In the genomic region with DNA sequence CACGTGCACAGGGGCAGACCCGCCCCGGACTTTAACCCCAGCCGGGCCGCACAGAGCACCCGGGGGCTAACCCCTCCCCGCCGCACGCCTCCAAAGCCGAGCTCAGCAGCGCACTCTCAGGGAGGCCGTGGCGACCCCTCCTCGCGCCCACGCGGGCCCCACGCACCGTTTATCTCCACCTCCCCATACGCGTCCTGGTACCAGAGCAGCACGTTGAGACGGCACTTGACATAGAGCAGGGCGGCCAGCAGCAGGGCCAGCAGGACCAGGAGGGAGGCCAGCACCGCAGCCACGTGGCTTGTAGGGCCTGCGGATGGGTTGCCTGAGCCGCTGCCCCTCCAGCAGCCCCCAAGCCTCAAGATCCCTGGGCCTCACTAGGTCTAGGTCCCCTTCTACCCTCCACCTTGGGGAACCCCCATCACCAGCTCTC, we compare ENCODE assay signal across 10 cellular contexts. TPM values are rescaled to one million over a fixed set of nuclear protein-coding genes. Genes with fewer than 3 reads are reported as not detected.
A peak's percentile ranks its signal among the peaks of the same experiment; 100 is the strongest.
DNase-seq lines count a peak whose midpoint lies in the region; ATAC-seq and TF ChIP-seq lines count a peak whose summit lies in the region.
"Had no signal": no experiment of that assay in that cellular context is flagged by ENCODE, and none has a peak within 500 bp of the region (broad histone marks: within the 10 kb centered on the region; RNA-seq: fewer than 3 reads in every experiment).

No MANE protein-coding gene starts in this region.

- TF ChIP-seq POLR2A in transverse colon (IDR thresholded peaks at IDR 0.05), result no peak

- H3K4me3 Mint-ChIP-seq in T-cell (peak overlapping the region in 1 of 3 donors; percentile 41), immature natural killer cell (peak overlapping the region; percentile 9 to 46 (median 18))
- H3K4me3 Mint-ChIP-seq: neural crest cell had no signal

- POLR2A ChIA-PET in T-cell (lab: Charles Lee), result interaction anchor here (0.5 to 1.5 kb wide), 5 partner anchors 11 to 200 kb away, joined by 3 to 11 read pairs (median 4); partner anchors contain the start of genes BET1L (in 1 of the 2), PTDSS2 (in 1 of the 2), RIC8A (in 1 of the 2) and RNH1 (in 1 of the 2)

- TF ChIP-seq EP300 in transverse colon (IDR thresholded peaks at IDR 0.05; ENCODE audit: low read depth), result no peak

- CTCF ChIA-PET in T-cell (lab: Charles Lee), result interaction anchor here in 1 of 2 donors (0.9 to 1.8 kb wide), 5 partner anchors 7 to 201 kb away, joined by 3 to 38 read pairs (median 6); partner anchors contain the start of genes BET1L, PSMD13, PTDSS2 and RIC8A

- DNase-seq in Right ventricle myocardium inferior (ENCODE audit: missing footprints), result no peak
- DNase-seq in left ventricle myocardium superior, result no peak
- DNase-seq in T-cell, result peak in 5 of 34 experiments; percentile 22 to 45 (median 35)
- DNase-seq in immature natural killer cell, result no peak
- DNase-seq in transverse colon, result no peak
- DNase-seq in AG08396 (ENCODE audit: low spot score), result no peak
- no peak for DNase-seq in GM19240 (ENCODE audit: insufficient read length, low spot score)

- 74% methylated on average over 27 of the region's 28 CpGs; no CpG with 5 or more reads in 1 of the 2 donors for WGBS in transverse colon (ENCODE audit: low coverage in 1 of 2), 2 donors

- H3K4me3 ChIP-seq in transverse colon, result peak overlapping the region in 1 of 4 donors; percentile 16

- no peaks in the 10 kb centered on the region for H3K36me3 ChIP-seq in transverse colon

- H3K27me3 Mint-ChIP-seq in T-cell (no peaks in the 10 kb centered on the region), immature natural killer cell (ENCODE audit: low read depth in 3 of 3) (peaks cover 7 to 8% (median 7%) of the 10 kb centered on the region in 3 donors)

- no peak for TF ChIP-seq CTCF in transverse colon (IDR thresholded peaks at IDR 0.05)

- peaks cover 3% of the 10 kb centered on the region for H3K27me3 ChIP-seq in transverse colon

- H3K27ac Mint-ChIP-seq in T-cell (peak overlapping the region; percentile 69 to 84), immature natural killer cell (peak overlapping the region; percentile 62 to 84 (median 78))

- H3K9me3 Mint-ChIP-seq in T-cell (no peaks in the 10 kb centered on the region), immature natural killer cell (no peaks in the 10 kb centered on the region)
- H3K9me3 Mint-ChIP-seq: neural crest cell had no signal

- H3K9me3 ChIP-seq in transverse colon, result no peaks in the 10 kb centered on the region

- no peaks in the 10 kb centered on the region for H3K36me3 Mint-ChIP-seq in T-cell
- H3K36me3 Mint-ChIP-seq in immature natural killer cell, result no peaks in the 10 kb centered on the region

- H3K4me1 ChIP-seq in transverse colon, result peaks cover 8 to 22% (median 17%) of the 10 kb centered on the region in 4 donors

- H3K4me1 Mint-ChIP-seq in T-cell, result peaks cover 11 to 20% (median 13%) of the 10 kb centered on the region in 3 donors
- peaks cover 0 to 16% of the 10 kb centered on the region in 2 donors for H3K4me1 Mint-ChIP-seq in immature natural killer cell
- H3K4me1 Mint-ChIP-seq: neural crest cell had no signal

- intact Hi-C loops in Right ventricle myocardium inferior (cut with DNase I) (loop anchor here (2.0 to 5.0 kb wide), 2 partner anchors 41 to 110 kb away; no protein-coding TSS in a partner anchor), left ventricle myocardium superior (cut with micrococcal nuclease) (no loop called here), transverse colon (cut with DNase I; ENCODE audit: low total_unique reads) (loop anchor here (10.0 kb wide), 1 partner anchor 97 kb away; the partner anchor contains the start of gene RNH1)

- H3K27ac ChIP-seq in transverse colon, result peak overlapping the region; percentile 59 to 65 (median 62)

- in situ Hi-C loops in transverse colon (cut with MboI; ENCODE audit: low pct_ligation_motif_present in 1 of 4, low pct_unique_long_range_greater_than_20kb in 1 of 4, low sequenced_read_pairs in 3 of 4), result loop anchor here in 1 of 4 donors (10.0 kb wide), 1 partner anchor 47 kb away; the partner anchor contains the start of gene PTDSS2

- peak; percentile 18 for ATAC-seq in Right ventricle myocardium inferior
- no peak for ATAC-seq in left ventricle myocardium superior
- peak in 3 of 4 experiments; percentile 2 to 18 (median 5) for ATAC-seq in T-cell (replicated peaks in 1 of 4)
- no peak for ATAC-seq in GM18502 (IDR thresholded peaks at IDR 0.05; ENCODE audit: poor library complexity, unreplicated experiment)

RNA-seq across cellular contexts. Expression of gene SIGIRR, which starts 7.1 kb away (rescaled TPM):
- total RNA-seq in Right ventricle myocardium inferior, result 50.0 TPM
- 47.5 TPM for total RNA-seq in left ventricle myocardium superior
- 100 to 1,000 TPM; 395 to 488 (median 460) TPM for total RNA-seq in T-cell
- 100 to 1,000 TPM; 238 to 392 (median 259) TPM for polyA plus RNA-seq in immature natural killer cell
- total RNA-seq in transverse colon, result 100 to 1,000 TPM; 107 to 344 (median 148) TPM

RNA-seq across cellular contexts. Expression of gene PKP3, which starts 13.7 kb away (rescaled TPM):
- 0.32 TPM for total RNA-seq in Right ventricle myocardium inferior
- total RNA-seq in left ventricle myocardium superior, result 0.84 TPM
- total RNA-seq in T-cell, result under 1 TPM in 4 of 5 donors, not detected in 1; 0.32 to 0.85 (median 0.47) TPM
- polyA plus RNA-seq in immature natural killer cell, result under 1 TPM in 1 of 3 donors, not detected in 2; 0.36 TPM
- total RNA-seq in transverse colon, result 100 to 1,000 TPM; 159 to 359 (median 200) TPM
- total RNA-seq: T-helper 2 cell treated with Interferon-gamma antibody and Interleukin-4, amounts not matched to agents 100 ng/mL and 5 ng/mL, for 36 hours had no signal

RNA-seq across cellular contexts. Expression of gene ANO9, which starts 34.1 kb away (rescaled TPM):
- total RNA-seq in Right ventricle myocardium inferior, result 0.41 TPM
- 1.3 TPM for total RNA-seq in left ventricle myocardium superior
- total RNA-seq in T-cell, result 100 to 1,000 TPM; 103 to 128 (median 120) TPM
- 1 to 10 TPM in 2 of 3 donors, not detected in 1; 2.3 to 4.4 TPM for polyA plus RNA-seq in immature natural killer cell
- 100 to 1,000 TPM; 117 to 490 (median 296) TPM for total RNA-seq in transverse colon
- total RNA-seq: neural crest cell had no signal

RNA-seq across cellular contexts. Expression of gene B4GALNT4, which starts 38.4 kb away (rescaled TPM):
- total RNA-seq in Right ventricle myocardium inferior, result 0.54 TPM
- total RNA-seq in left ventricle myocardium superior, result 0.50 TPM
- 1 to 10 TPM; 1.7 to 5.6 (median 2.8) TPM for total RNA-seq in T-cell
- polyA plus RNA-seq in immature natural killer cell, result under 1 TPM in 1 of 3 donors, not detected in 2; 0.53 TPM
- 1 to 10 TPM in 2 of 4 donors, under 1 TPM in 1, not detected in 1; 0.82 to 3.0 (median 1.3) TPM for total RNA-seq in transverse colon

RNA-seq across cellular contexts. Expression of gene PTDSS2, which starts 42.4 kb away (rescaled TPM):
- total RNA-seq in Right ventricle myocardium inferior (27.8 TPM), left ventricle myocardium superior (31.8 TPM), T-cell (10 to 100 TPM; 22.4 to 33.5 (median 28.7) TPM), transverse colon (100 to 1,000 TPM in 2 of 4 donors, 10 to 100 TPM in 2; 28.5 to 264 (median 76.0) TPM)
- 10 to 100 TPM; 11.5 to 17.3 (median 16.1) TPM for polyA plus RNA-seq in immature natural killer cell

Comparison
In these comparisons a context has a peak if more than half of its experiments do, and no peak if none do; other contexts are left out.
1. ATAC-seq: peak in Right ventricle myocardium inferior (single experiment) and T-cell (3 of 4); none in left ventricle myocardium superior (single experiment) and GM18502 (single experiment).
2. RNA of gene PKP3, which starts 13.7 kb away (total RNA-seq): 159 to 359 TPM in transverse colon; 0.84 TPM in left ventricle myocardium superior (single experiment), 0.32 to 0.85 TPM in T-cell and 0.32 TPM in Right ventricle myocardium inferior (single experiment); every median in the first group is over 10 times any median in the second.
3. RNA of gene ANO9, which starts 34.1 kb away (total RNA-seq): 117 to 490 TPM in transverse colon and 103 to 128 TPM in T-cell; 1.3 TPM in left ventricle myocardium superior (single experiment) and 0.41 TPM in Right ventricle myocardium inferior (single experiment); every median in the first group is over 10 times any median in the second.